ENCODE assay signal across 17 cellular contexts in genomic region chr15:69804786-69805185, GRCh38.
DNase-seq lines count a peak whose midpoint lies in the region; ATAC-seq, FAIRE-seq and TF ChIP-seq lines count a peak whose summit lies in the region.
"Had no signal": no experiment of that assay in that cellular context is flagged by ENCODE, and none has a peak within 500 bp of the region (broad histone marks: within the 10 kb centered on the region; RNA-seq: fewer than 3 reads in every experiment).

No MANE protein-coding gene starts in this region.

- FAIRE-seq in RCC 7860 (lab: Jason Lieb, UNC): no peak

- peaks cover 44% of the 10 kb centered on the region for H3K4me1 Mint-ChIP-seq in CD14-positive monocyte
- peaks cover 5% of the 10 kb centered on the region for H3K4me1 Mint-ChIP-seq in activated T-cell treated with anti-CD3 and anti-CD28 coated beads, Interleukin-2, amount 50 U/mL, for 4 hours (ENCODE audit: low read depth)

- no peak for ATAC-seq in activated T-cell treated with anti-CD3 and anti-CD28 coated beads, Interleukin-2, amount 50 U/mL, for 4 hours

- H2AFZ ChIP-seq in osteoblast (ENCODE audit: low read length): no peak overlapping the region
- H2AFZ ChIP-seq: PC-9 had no signal

- H3K27ac ChIP-seq in adipose tissue (ENCODE audit: low read depth, low read length): peak overlapping the region; percentile 81
- H3K27ac ChIP-seq in osteoblast (ENCODE audit: low read depth, low read length): no peak overlapping the region
- H3K27ac ChIP-seq: PC-9 had no signal

- H3K27me3 ChIP-seq in osteoblast (ENCODE audit: insufficient read depth, low read length): peaks cover 22% of the 10 kb centered on the region

- TF ChIP-seq CTCF in CD14-positive monocyte (IDR thresholded peaks at IDR 0.05) (no peak), osteoblast (IDR thresholded peaks at IDR 0.05; ENCODE audit: extremely low read depth, low read depth, low read length) (no peak)

- peak overlapping the region in 1 of 2 donors; percentile 26 for H3K4me3 Mint-ChIP-seq in CD14-positive monocyte
- no peak overlapping the region for H3K4me3 Mint-ChIP-seq in activated T-cell treated with anti-CD3 and anti-CD28 coated beads, Interleukin-2, amount 50 U/mL, for 4 hours
- H3K4me3 Mint-ChIP-seq: CD4-positive, alpha-beta T cell had no signal

- no peaks in the 10 kb centered on the region for H3K79me2 ChIP-seq in osteoblast (ENCODE audit: insufficient read depth, low read length)

- H3K4me3 ChIP-seq in osteoblast (ENCODE audit: insufficient read depth, low read length): no peak overlapping the region
- H3K4me3 ChIP-seq: PC-9 had no signal

- H3K36me3 ChIP-seq in osteoblast (ENCODE audit: insufficient read depth, low read length): no peaks in the 10 kb centered on the region

- H3K36me3 Mint-ChIP-seq in CD14-positive monocyte: peaks cover 0 to 5% of the 10 kb centered on the region in 2 donors
- no peaks in the 10 kb centered on the region for H3K36me3 Mint-ChIP-seq in activated T-cell treated with anti-CD3 and anti-CD28 coated beads, Interleukin-2, amount 50 U/mL, for 4 hours (ENCODE audit: insufficient read depth)

- intact Hi-C loops in CD14-positive monocyte (cut with micrococcal nuclease): loop anchor here in 1 of 2 donors (5.0 kb wide), 2 partner anchors 42 to 77 kb away; no protein-coding TSS in a partner anchor

- H3K9me3 ChIP-seq in osteoblast (ENCODE audit: low read depth, low read length): no peaks in the 10 kb centered on the region
- H3K9me3 ChIP-seq: SK-N-SH had no signal

- WGBS in adipose tissue, 3 donors: 53 to 84% (median 57%) methylated on average over 3 of the region's 3 CpGs

- H3K27ac Mint-ChIP-seq in CD14-positive monocyte: peak overlapping the region; percentile 73 to 95 (median 88)
- H3K27ac Mint-ChIP-seq: CD4-positive, alpha-beta T cell had no signal

- DNase-seq in CD14-positive monocyte (ENCODE audit: low spot score) (peak; percentile 54), NOMO-1 (lab: John Stamatoyannopoulos, UW; ENCODE audit: unreplicated experiment in 2 of 2) (peak; percentile 28 to 46), osteoblast (ENCODE audit: insufficient read length, low spot score, missing footprints) (peak; percentile 50), ecto neural progenitor cell (ENCODE audit: low spot score) (no peak), RCC 7860 (ENCODE audit: low spot score) (no peak)
- DNase-seq in activated T-cell treated with anti-CD3 and anti-CD28 coated beads, Interleukin-2, amount 50 U/mL, for 4 hours: no peak
- DNase-seq: CD4-positive, alpha-beta T cell; EL; GOT3; KG1; NCI-H1105; NCI-H1694 treated with DMSO at 0.1 percent for 48 hours; NCI-H345; NCI-H526; SK-N-SH had no signal

- H4K20me1 ChIP-seq in osteoblast (ENCODE audit: insufficient read depth, low read length): no peaks in the 10 kb centered on the region

- no peak overlapping the region for H3K4me2 ChIP-seq in osteoblast (ENCODE audit: insufficient read depth, low read length)
- H3K4me2 ChIP-seq: PC-9, SK-N-SH had no signal

- peaks cover 0 to 3% (median 0%) of the 10 kb centered on the region in 7 donors for H3K9me3 Mint-ChIP-seq in CD14-positive monocyte
- no peaks in the 10 kb centered on the region for H3K9me3 Mint-ChIP-seq in activated T-cell treated with anti-CD3 and anti-CD28 coated beads, Interleukin-2, amount 50 U/mL, for 4 hours
- H3K9me3 Mint-ChIP-seq: CD4-positive, alpha-beta T cell had no signal

- H3K4me1 ChIP-seq in osteoblast (ENCODE audit: insufficient read depth, low read length): no peaks in the 10 kb centered on the region

- peaks cover 13 to 17% (median 14%) of the 10 kb centered on the region in 3 donors for H3K27me3 Mint-ChIP-seq in CD14-positive monocyte (ENCODE audit: low read depth in 3 of 3)
- H3K27me3 Mint-ChIP-seq in activated T-cell treated with anti-CD3 and anti-CD28 coated beads, Interleukin-2, amount 50 U/mL, for 4 hours (ENCODE audit: low read depth): no peaks in the 10 kb centered on the region

Comparison
In these comparisons a context has a peak if more than half of its experiments do, and no peak if none do; other contexts are left out.
1. DNase-seq: peak in CD14-positive monocyte (single experiment), NOMO-1 (2 of 2) and osteoblast (single experiment); none in activated T-cell treated with anti-CD3 and anti-CD28 coated beads, Interleukin-2, amount 50 U/mL, for 4 hours (single experiment), ecto neural progenitor cell (single experiment) and RCC 7860 (single experiment).